9 cellular contexts compared by ENCODE assay signal in genomic region chr5:55338810-55339243, GRCh38. TPM values are rescaled to one million over a fixed set of nuclear protein-coding genes. Genes with fewer than 3 reads are reported as not detected.
A peak's percentile ranks its signal among the peaks of the same experiment; 100 is the strongest.
DNase-seq lines count a peak whose midpoint lies in the region; ATAC-seq and TF ChIP-seq lines count a peak whose summit lies in the region.
"Had no signal": no experiment of that assay in that cellular context is flagged by ENCODE, and none has a peak within 500 bp of the region (broad histone marks: within the 10 kb centered on the region; RNA-seq: fewer than 3 reads in every experiment).

No MANE protein-coding gene starts in this region.

- H3K9me3 ChIP-seq in MG63: no peaks in the 10 kb centered on the region
- H3K9me3 ChIP-seq: sigmoid colon had no signal

- ATAC-seq in GM18868 (IDR thresholded peaks at IDR 0.05; ENCODE audit: unreplicated experiment) (peak; percentile 82), HG02840 (IDR thresholded peaks at IDR 0.05; ENCODE audit: low FRiP score, unreplicated experiment) (peak; percentile 54)

- H3K27ac ChIP-seq in brain microvascular endothelial cell: no peak overlapping the region
- H3K27ac ChIP-seq: sigmoid colon had no signal

- DNase-seq in activated CD8-positive, alpha-beta memory T cell treated with anti-CD3 and anti-CD28 coated beads, Interleukin-2, amount 50 U/mL, for 48 hours: peak; percentile 68
- peak; percentile 76 for DNase-seq in stimulated activated CD4-positive, alpha-beta T cell treated with anti-CD3 and anti-CD28 coated beads, Interleukin-4, amount 100 ng/mL, for 24 hours
- DNase-seq in epidermal melanocyte (ENCODE audit: insufficient read length, low spot score) (no peak), brain microvascular endothelial cell (no peak), NCI-H1105 (lab: John Stamatoyannopoulos, UW) (no peak), MG63 (no peak)
- DNase-seq: sigmoid colon had no signal

- H3K36me3 ChIP-seq in brain microvascular endothelial cell (replicated peaks) (no peaks in the 10 kb centered on the region), MG63 (peaks cover 59% of the 10 kb centered on the region)

- no peaks in the 10 kb centered on the region for H3K27me3 ChIP-seq in brain microvascular endothelial cell (replicated peaks)
- H3K27me3 ChIP-seq in MG63: no peaks in the 10 kb centered on the region
- H3K27me3 ChIP-seq: sigmoid colon had no signal

- in situ Hi-C loops in brain microvascular endothelial cell (cut with HindIII; ENCODE audit: low pct_ligation_motif_present, low sequenced_read_pairs): no loop called here

- H3K4me3 ChIP-seq in brain microvascular endothelial cell (ENCODE audit: low read depth, low read length) (no peak overlapping the region), MG63 (no peak overlapping the region)
- H3K4me3 ChIP-seq: sigmoid colon had no signal

- no peak for TF ChIP-seq CTCF in brain microvascular endothelial cell (IDR thresholded peaks at IDR 0.05; ENCODE audit: low read depth, low read length, missing control alignments)

RNA-seq across cellular contexts. Expression of gene MTREX, which starts 31.0 kb away (rescaled TPM):
- total RNA-seq in MG63 (2014; rRNA removed; shearing (Covaris generic); ENCODE audit: low replicate concordance): 73.7 and 136 TPM in 2 replicates

RNA-seq across cellular contexts. Expression of gene DHX29, which starts 31.3 kb away (rescaled TPM):
- 18.4 and 32.9 TPM in 2 replicates for total RNA-seq in MG63 (2014; rRNA removed; shearing (Covaris generic); ENCODE audit: low replicate concordance)

Comparison
In these comparisons a context has a peak if more than half of its experiments do, and no peak if none do; other contexts are left out.
1. DNase-seq: peak in activated CD8-positive, alpha-beta memory T cell treated with anti-CD3 and anti-CD28 coated beads, Interleukin-2, amount 50 U/mL, for 48 hours (single experiment) and stimulated activated CD4-positive, alpha-beta T cell treated with anti-CD3 and anti-CD28 coated beads, Interleukin-4, amount 100 ng/mL, for 24 hours (single experiment); none in epidermal melanocyte (single experiment), brain microvascular endothelial cell (single experiment), NCI-H1105 (single experiment) and MG63 (single experiment).